ENCODE assay signal across 8 cellular contexts in the genomic region with DNA sequence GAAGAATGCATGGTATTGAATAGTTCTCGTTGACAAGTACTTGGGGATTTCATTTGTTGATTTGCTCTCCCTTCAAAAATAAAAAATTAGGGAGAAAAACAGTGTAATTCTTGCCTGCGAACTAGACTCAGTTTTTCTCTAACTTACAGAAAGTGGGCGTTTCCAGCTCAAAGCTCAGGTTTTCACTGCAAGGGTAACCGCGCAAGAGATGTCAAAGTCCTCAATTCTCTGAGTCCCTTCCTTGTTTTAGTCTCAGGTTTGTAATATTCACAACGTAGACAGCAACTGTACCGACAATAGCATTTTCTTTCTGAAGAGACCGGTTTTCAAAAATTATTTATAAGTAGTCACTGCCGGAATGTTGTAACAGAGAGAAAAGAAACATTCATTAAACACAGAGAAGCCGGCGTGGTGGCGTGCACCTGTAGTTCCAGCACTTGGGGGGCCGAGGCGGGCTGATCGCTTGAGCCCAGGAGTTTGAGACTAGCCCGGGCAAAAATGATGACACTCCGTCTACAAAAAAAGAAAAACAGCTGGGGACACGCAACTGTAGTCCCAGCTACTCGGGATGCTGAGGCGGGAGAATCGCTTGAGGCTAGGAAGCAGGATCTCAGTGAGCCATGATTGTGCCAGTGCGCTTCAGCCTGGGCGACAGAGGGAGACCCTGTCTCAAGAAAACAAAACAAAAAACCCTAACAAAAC. TPM values are rescaled to one million over a fixed set of nuclear protein-coding genes. Genes with fewer than 3 reads are reported as not detected.
DNase-seq lines count a peak whose midpoint lies in the region; ATAC-seq, FAIRE-seq and TF ChIP-seq lines count a peak whose summit lies in the region.

No MANE protein-coding gene starts in this region.

- H3K27ac ChIP-seq in heart left ventricle (peak overlapping the region in 10 of 12 donors; percentile 54 to 81 (median 71)), transverse colon (peak overlapping the region; percentile 77 to 90 (median 84))

- ATAC-seq in heart left ventricle (no peak), left ventricle myocardium superior (no peak), left lobe of liver (peak; percentile 32), GM19351 (IDR thresholded peaks at IDR 0.05; ENCODE audit: unreplicated experiment) (no peak)

- no peak for DNase-seq in heart left ventricle
- no peak for DNase-seq in left ventricle myocardium superior
- DNase-seq in adipocyte (ENCODE audit: low read depth) = peak; percentile 45
- no peak for DNase-seq in left lobe of liver (ENCODE audit: low spot score)
- DNase-seq in transverse colon = no peak
- no peak for DNase-seq in HTR-8/SVneo (ENCODE audit: insufficient read length, low spot score)
- no peak for DNase-seq in T-helper 9 cell

- peak overlapping the region; percentile 89 for H3K9ac ChIP-seq in adipocyte (ENCODE audit: low read length)

- in situ Hi-C loops in transverse colon (cut with MboI; ENCODE audit: low pct_ligation_motif_present in 1 of 4, low pct_unique_long_range_greater_than_20kb in 1 of 4, low sequenced_read_pairs in 3 of 4) = loop anchor here in 1 of 4 donors (25.0 kb wide), 1 partner anchor 101 kb away; no protein-coding TSS in a partner anchor

- H3K9me3 ChIP-seq in heart left ventricle (no peaks in the 10 kb centered on the region), adipocyte (ENCODE audit: control insufficient read depth, low read length) (no peaks in the 10 kb centered on the region), transverse colon (no peaks in the 10 kb centered on the region)

- H3K27me3 ChIP-seq in heart left ventricle (no peaks in the 10 kb centered on the region), adipocyte (replicated peaks; ENCODE audit: control insufficient read depth, insufficient read depth, low read length) (no peaks in the 10 kb centered on the region), transverse colon (no peaks in the 10 kb centered on the region)

- peaks cover 0 to 17% (median 9%) of the 10 kb centered on the region in 12 donors for H3K4me1 ChIP-seq in heart left ventricle
- H3K4me1 ChIP-seq in adipocyte (ENCODE audit: control insufficient read depth, insufficient read depth, low read length) = peaks cover 17% of the 10 kb centered on the region
- peaks cover 6 to 13% (median 8%) of the 10 kb centered on the region in 4 donors for H3K4me1 ChIP-seq in transverse colon

- H3K36me3 ChIP-seq in heart left ventricle = peaks cover 0 to 38% (median 22%) of the 10 kb centered on the region in 9 donors
- peaks cover 7% of the 10 kb centered on the region for H3K36me3 ChIP-seq in adipocyte (ENCODE audit: control insufficient read depth, insufficient read depth, low read length, severe bottlenecking)
- H3K36me3 ChIP-seq in transverse colon = no peaks in the 10 kb centered on the region

- intact Hi-C loops in heart left ventricle (cut with DNase I) (loop anchor here in 8 of 10 donors (2.0 to 10.0 kb wide), 10 partner anchors 63 to 731 kb away; partner anchors contain the start of genes PI4K2B (in 5 of the 8), ANAPC4 (in 2 of the 8), DHX15 (in 2 of the 8) and SEPSECS (in 2 of the 8)), left ventricle myocardium superior (cut with micrococcal nuclease) (loop anchor here (2.0 kb wide), 1 partner anchor 79 kb away; the partner anchor contains the start of gene PI4K2B), transverse colon (cut with DNase I; ENCODE audit: low total_unique reads) (no loop called here)

- 17 to 24% (median 22%) methylated on average over 23 of the region's 23 CpGs for WGBS in heart left ventricle, 4 donors
- 20 to 28% methylated on average over 14 to 23 of the region's 23 CpGs for WGBS in transverse colon (ENCODE audit: low coverage in 1 of 2), 2 donors

- no peak for TF ChIP-seq CTCF in heart left ventricle (IDR thresholded peaks at IDR 0.05)
- TF ChIP-seq CTCF in transverse colon (IDR thresholded peaks at IDR 0.05) = no peak

- TF ChIP-seq EP300 in transverse colon (IDR thresholded peaks at IDR 0.05; ENCODE audit: low read depth) = no peak

- no peak for FAIRE-seq in HTR-8/SVneo (lab: Jason Lieb, UNC)

- no peak for TF ChIP-seq POLR2A in heart left ventricle (IDR thresholded peaks at IDR 0.05)
- TF ChIP-seq POLR2A in transverse colon (IDR thresholded peaks at IDR 0.05) = no peak

- H3K4me3 ChIP-seq in heart left ventricle (peak overlapping the region; percentile 42 to 87 (median 78)), adipocyte (ENCODE audit: low read length) (peak overlapping the region; percentile 94), transverse colon (peak overlapping the region; percentile 33 to 84 (median 66))

RNA-seq across cellular contexts. Expression of gene ZCCHC4, which starts 0.8 kb away (rescaled TPM):
- total RNA-seq in heart left ventricle (1 to 10 TPM; 5.2 to 9.6 (median 7.7) TPM), left ventricle myocardium superior (9.8 TPM), left lobe of liver (4.1 TPM), transverse colon (10 to 100 TPM; 11.2 to 21.7 (median 14.3) TPM)
- 1 to 10 TPM; 5.2 to 6.9 TPM for polyA plus RNA-seq in heart left ventricle
